In the genomic region with DNA sequence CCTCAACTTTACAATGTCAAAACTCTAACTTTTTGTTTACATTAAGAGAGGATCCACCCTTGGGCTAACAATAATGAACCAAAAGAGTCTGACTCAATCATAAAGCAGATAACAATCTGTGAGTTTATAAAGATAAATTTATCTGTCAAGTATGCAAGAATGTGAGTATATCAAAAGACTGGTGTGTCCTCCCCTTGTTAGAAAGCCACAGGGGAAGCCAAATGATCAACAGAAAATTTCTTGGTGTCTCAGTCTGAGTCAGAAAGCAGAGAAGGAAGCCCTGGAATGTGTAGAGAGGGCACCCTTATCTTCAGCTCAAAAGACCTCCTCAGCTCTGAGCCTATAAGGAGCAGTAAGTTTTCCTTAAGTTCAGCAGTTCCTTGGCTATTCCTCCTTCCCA, we compare ENCODE assay signal across 17 cellular contexts. TPM values are rescaled to one million over a fixed set of nuclear protein-coding genes. Genes with fewer than 3 reads are reported as not detected.
DNase-seq lines count a peak whose midpoint lies in the region; ATAC-seq, FAIRE-seq and TF ChIP-seq lines count a peak whose summit lies in the region.
"Had no signal": no experiment of that assay in that cellular context is flagged by ENCODE, and none has a peak within 500 bp of the region (broad histone marks: within the 10 kb centered on the region; RNA-seq: fewer than 3 reads in every experiment).

No MANE protein-coding gene starts in this region.

- H3K9me3 ChIP-seq in PC-3 (ENCODE audit: low read length) (no peaks in the 10 kb centered on the region), K562 (replicated peaks; ENCODE audit: control insufficient read depth, insufficient read depth, low read depth, low read length) (no peaks in the 10 kb centered on the region), osteoblast (ENCODE audit: low read depth, low read length) (no peaks in the 10 kb centered on the region), vagina (no peaks in the 10 kb centered on the region)
- H3K9me3 ChIP-seq: SJCRH30 had no signal

- H3K36me3 ChIP-seq in PC-3 (ENCODE audit: low read depth, low read length) (no peaks in the 10 kb centered on the region), K562 (ENCODE audit: control insufficient read depth, insufficient read depth, low read length) (no peaks in the 10 kb centered on the region), osteoblast (ENCODE audit: insufficient read depth, low read length) (no peaks in the 10 kb centered on the region), vagina (no peaks in the 10 kb centered on the region)
- H3K36me3 ChIP-seq: SJCRH30 had no signal

- H3K4me3 ChIP-seq in PC-3 (ENCODE audit: low read length) (no peak overlapping the region), K562 (no peak overlapping the region), osteoblast (ENCODE audit: insufficient read depth, low read length) (no peak overlapping the region), vagina (no peak overlapping the region)
- H3K4me3 ChIP-seq: SJCRH30 had no signal

- H3K79me2 ChIP-seq in PC-3 (ENCODE audit: low read length) (no peaks in the 10 kb centered on the region), K562 (ENCODE audit: control insufficient read depth, insufficient read depth, low read length) (no peaks in the 10 kb centered on the region), osteoblast (ENCODE audit: insufficient read depth, low read length) (no peaks in the 10 kb centered on the region)

- H2AFZ ChIP-seq in PC-3 (ENCODE audit: low read length) (no peak overlapping the region), K562 (ENCODE audit: low read depth, low read length) (peak overlapping the region; percentile 21), osteoblast (ENCODE audit: low read length) (no peak overlapping the region)

- POLR2A ChIA-PET in PC-3 (lab: Charles Lee; ENCODE audit: unreplicated experiment) (interaction anchor here (0.7 kb wide), 1 partner anchor 134 kb away, joined by 3 read pairs; no protein-coding TSS in a partner anchor), K562 (lab: Yijun Ruan, JAX) (interaction anchor here (0.7 to 1.7 kb wide), 3 partner anchors 14 to 27 kb away, joined by 3 to 6 read pairs (median 4); no protein-coding TSS in a partner anchor)

- H3K27ac ChIP-seq in PC-3 (ENCODE audit: low read length) = peak overlapping the region; percentile 34; the same call in 1 of the 2 replicates
- no peak overlapping the region for H3K27ac ChIP-seq in K562 (ENCODE audit: extremely low read depth, low read depth, low read length)
- H3K27ac ChIP-seq in osteoblast (ENCODE audit: low read depth, low read length) = no peak overlapping the region
- no peak overlapping the region for H3K27ac ChIP-seq in vagina
- H3K27ac ChIP-seq: KMS-11, SJCRH30 had no signal

- H4K20me1 ChIP-seq in PC-3 (ENCODE audit: low read length) = no peaks in the 10 kb centered on the region
- H4K20me1 ChIP-seq in K562 (replicated peaks; ENCODE audit: control insufficient read depth, insufficient read depth, low read length) = no peaks in the 10 kb centered on the region
- no peaks in the 10 kb centered on the region for H4K20me1 ChIP-seq in osteoblast (ENCODE audit: insufficient read depth, low read length)

- ATAC-seq in PC-3 = peak; percentile 87
- peak; percentile 10; the same call in 1 of the 3 replicates for ATAC-seq in K562
- ATAC-seq: left colon; natural killer cell treated with Interleukin-12 subunit alpha and Interleukin-12 subunit beta and Interleukin-15 and Interleukin-18, amount 100 ng/mL, for 72 hours; sciatic nerve had no signal

- no peak for TF ChIP-seq EP300 in K562 (IDR thresholded peaks at IDR 0.05; ENCODE audit: low read length)

- no peaks in the 10 kb centered on the region for H3K27me3 ChIP-seq in PC-3 (ENCODE audit: low read length)
- no peaks in the 10 kb centered on the region for H3K27me3 ChIP-seq in K562 (ENCODE audit: control insufficient read depth in 2 of 2, insufficient read depth in 2 of 2, low read length in 2 of 2)
- H3K27me3 ChIP-seq in osteoblast (ENCODE audit: insufficient read depth, low read length) = peaks cover 15% of the 10 kb centered on the region
- H3K27me3 ChIP-seq in vagina = no peaks in the 10 kb centered on the region

- DNase-seq in GM03348 (ENCODE audit: low spot score) (peak; percentile 59), PC-3 (peak; percentile 89), K562 (ENCODE audit: extremely low read depth in 1 of 4, low spot score in 3 of 4) (peak in 1 of 4 experiments; percentile 40), osteoblast (ENCODE audit: insufficient read length, low spot score, missing footprints) (peak; percentile 73), NOMO-1 treated with DMSO at 0.1 percent for 48 hours (lab: John Stamatoyannopoulos, UW; ENCODE audit: unreplicated experiment) (no peak), vagina (ENCODE audit: extremely low spot score in 2 of 2) (no peak), DMS153 (lab: John Stamatoyannopoulos, UW) (no peak)
- DNase-seq: activated CD4-positive, CD25-positive, alpha-beta regulatory T cell; activated T-cell treated with anti-CD3 and anti-CD28 coated beads, Interleukin-2, amount 50 U/mL, for 1 hour; Calu3; left colon; NCI-H1694 treated with DMSO at 0.1 percent for 48 hours; SJCRH30 had no signal

- in situ Hi-C loops in K562 (cut with MboI) = no loop called here

- H3K4me1 ChIP-seq in PC-3 (ENCODE audit: insufficient read depth, low read length) (peaks cover 29% of the 10 kb centered on the region), K562 (replicated peaks in 1 of 2; ENCODE audit: control insufficient read depth in 2 of 2, insufficient read depth in 2 of 2, low read length in 2 of 2) (peaks cover 15 to 35% of the 10 kb centered on the region in 2 experiments), osteoblast (ENCODE audit: insufficient read depth, low read length) (peaks cover 21% of the 10 kb centered on the region), vagina (peaks cover 15% of the 10 kb centered on the region)

- TF ChIP-seq CTCF in PC-3 (conservative IDR thresholded peaks at IDR 0.05; ENCODE audit: low read depth, low read length) (no peak), K562 (IDR thresholded peaks at IDR 0.05 in 2 of 3, conservative IDR thresholded peaks at IDR 0.05 in 1 of 3; ENCODE audit: insufficient read depth in 2 of 3, low read depth in 1 of 3, low read length in 3 of 3) (no peak), osteoblast (IDR thresholded peaks at IDR 0.05; ENCODE audit: extremely low read depth, low read depth, low read length) (no peak), vagina (IDR thresholded peaks at IDR 0.05) (no peak)

- no peaks in the 10 kb centered on the region for H3K9me2 ChIP-seq in PC-3 (replicated peaks; ENCODE audit: low read length)

- FAIRE-seq in K562 (lab: Jason Lieb, UNC) = no peak

- BruUV-seq in PC-3 (replicated peaks; lab: Mats Ljungman, UMichigan) = no TSS peak
- no TSS peak for BruUV-seq in K562 (replicated peaks; lab: Mats Ljungman, UMichigan)

- H3K9ac ChIP-seq in PC-3 (ENCODE audit: low read length) (no peak overlapping the region), K562 (ENCODE audit: insufficient read depth in 1 of 2, low read depth in 2 of 2, low read length in 2 of 2) (peak overlapping the region in 1 of 2 experiments; percentile 8; a peak in 1 of 4 replicates)
- H3K9ac ChIP-seq: KMS-11 had no signal

- H3K4me2 ChIP-seq in PC-3 (ENCODE audit: low read length) = peak overlapping the region; percentile 67
- H3K4me2 ChIP-seq in K562 (ENCODE audit: insufficient read depth, low read length) = no peak overlapping the region
- peak overlapping the region; percentile 42 for H3K4me2 ChIP-seq in osteoblast (ENCODE audit: insufficient read depth, low read length)
- H3K4me2 ChIP-seq: KMS-11 had no signal

- TF ChIP-seq POLR2A in K562 (conservative IDR thresholded peaks at IDR 0.05) = no peak
- TF ChIP-seq POLR2A in vagina (IDR thresholded peaks at IDR 0.05) = no peak

- no peak for TF ChIP-seq RAD21 in K562 (CRISPR knock-in tag; conservative IDR thresholded peaks at IDR 0.05 in 1 of 2, IDR thresholded peaks at IDR 0.05 in 1 of 2)

- CTCF ChIA-PET in PC-3 (lab: Charles Lee) (interaction anchor here (0.5 to 1.0 kb wide), 2 partner anchors 12 to 320 kb away, joined by 3 read pairs; no protein-coding TSS in a partner anchor), K562 (lab: Yijun Ruan, JAX; ENCODE audit: low intra/inter-chr PET ratio) (no interaction called here)

- no peaks in the 10 kb centered on the region for H3F3A ChIP-seq in PC-3 (ENCODE audit: low read length, unreplicated experiment)

- intact Hi-C loops in PC-3 (cut with micrococcal nuclease) (loop anchor here (10.0 kb wide), 1 partner anchor 203 kb away; no protein-coding TSS in a partner anchor), K562 (cut with micrococcal nuclease) (loop anchor here (2.0 kb wide), 1 partner anchor 27 kb away; no protein-coding TSS in a partner anchor), vagina (cut with DNase I) (no loop called here)

- H3K9me1 ChIP-seq in K562 (ENCODE audit: control insufficient read depth, insufficient read depth, low read length) = peaks cover 1% of the 10 kb centered on the region

RNA-seq across cellular contexts. Expression of gene PDIK1L, which starts 13.9 kb away (rescaled TPM):
- 4.1 and 5.2 TPM in 2 replicates for total RNA-seq in PC-3 (2014; rRNA removed)
- 13.8 and 29.1 TPM in 2 replicates for total RNA-seq in K562 (2011; cell fraction: chromatin; rRNA removed; ENCODE audit: low replicate concordance)
- total RNA-seq in K562 (2011; cell fraction: nucleolus; rRNA removed) = 6.7 and 10.4 TPM in 2 replicates
- total RNA-seq in K562 (2011; cell fraction: nucleoplasm; rRNA removed) = 15.9 and 18.4 TPM in 2 replicates
- total RNA-seq in K562 (2014; rRNA removed) = 12.8 and 13.7 TPM in 2 replicates
- total RNA-seq in K562 (2014; rRNA removed; fragmentation: Illumina TruSeq; extraction: Trizol) = 30.2 and 36.1 TPM in 2 replicates
- 21.6 and 23.3 TPM in 2 replicates for total RNA-seq in K562 (2015; rRNA removed; fragmentation: Illumina TruSeq; extraction: Trizol)
- total RNA-seq in K562 (2021) = 26.3 TPM in 2 replicates
- polyA plus RNA-seq in K562 (2011; rRNA removed) = 23.8 and 24.5 TPM in 2 replicates
- 3.7 and 9.8 TPM in 2 replicates for polyA plus RNA-seq in K562 (2011; cell fraction: cytosol; rRNA removed)
- polyA plus RNA-seq in K562 (2011; cell fraction: nucleus; rRNA removed) = 7.5 and 9.5 TPM in 2 replicates
- 13.0 and 15.6 TPM in 2 replicates for polyA plus RNA-seq in K562 (2012)
- polyA plus RNA-seq in K562 (2014; fragmentation: Illumina TruSeq; extraction: Trizol) = 19.8 and 20.0 TPM in 2 replicates
- polyA plus RNA-seq in K562 (2014; fragmentation: Nextera tagmentation; extraction: Ambion mirVana) = 10 to 100 TPM; 14.7 to 21.5 TPM
- polyA plus RNA-seq in K562 (2014; rRNA removed) = 13.6 and 13.9 TPM in 2 replicates
- 49.3 and 52.4 TPM in 2 replicates for polyA minus RNA-seq in K562 (2011; rRNA and poly(A)+ RNA removed)
- polyA minus RNA-seq in K562 (2011; cell fraction: cytosol; rRNA and poly(A)+ RNA removed) = 17.2 and 17.6 TPM in 2 replicates
- 4.3 and 10.4 TPM in 2 replicates for polyA minus RNA-seq in K562 (2011; cell fraction: nucleus; rRNA and poly(A)+ RNA removed)
- total RNA-seq in osteoblast = 6.5 TPM in 2 replicates
- 5.6 TPM for total RNA-seq in vagina

RNA-seq across cellular contexts. Expression of gene TRIM63, which starts 30.3 kb away (rescaled TPM):
- total RNA-seq in PC-3 (2014; rRNA removed) = not detected in 2 replicates
- 0.74 and 0.77 TPM in 2 replicates for total RNA-seq in K562 (2011; cell fraction: chromatin; rRNA removed; ENCODE audit: low replicate concordance)
- total RNA-seq in K562 (2011; cell fraction: nucleolus; rRNA removed) = 0.26 and 0.67 TPM in 2 replicates
- total RNA-seq in K562 (2011; cell fraction: nucleoplasm; rRNA removed) = 0.44 and 0.99 TPM in 2 replicates
- total RNA-seq in K562 (2014; rRNA removed) = 0.24 and 0.50 TPM in 2 replicates
- total RNA-seq in K562 (2014; rRNA removed; fragmentation: Illumina TruSeq; extraction: Trizol) = 0.32 and 0.36 TPM in 2 replicates
- 0.19 and 0.22 TPM in 2 replicates for total RNA-seq in K562 (2015; rRNA removed; fragmentation: Illumina TruSeq; extraction: Trizol)
- 0.16 and 0.44 TPM in 2 replicates for total RNA-seq in K562 (2021)
- 0.42 and 0.57 TPM in 2 replicates for polyA plus RNA-seq in K562 (2011; rRNA removed)
- polyA plus RNA-seq in K562 (2011; cell fraction: cytosol; rRNA removed) = 0.31 and 0.43 TPM in 2 replicates
- 0.41 and 0.65 TPM in 2 replicates for polyA plus RNA-seq in K562 (2011; cell fraction: nucleus; rRNA removed)
- polyA plus RNA-seq in K562 (2012) = 0.38 and 0.60 TPM in 2 replicates
- 0.28 and 0.48 TPM in 2 replicates for polyA plus RNA-seq in K562 (2014; fragmentation: Illumina TruSeq; extraction: Trizol)
- under 1 TPM; 0.08 to 0.10 TPM for polyA plus RNA-seq in K562 (2014; fragmentation: Nextera tagmentation; extraction: Ambion mirVana)
- 0.22 and 0.40 TPM in 2 replicates for polyA plus RNA-seq in K562 (2014; rRNA removed)
- polyA minus RNA-seq in K562 (2011; rRNA and poly(A)+ RNA removed) = 0.28 and 0.54 TPM in 2 replicates
- not detected in 2 replicates for polyA minus RNA-seq in K562 (2011; cell fraction: cytosol; rRNA and poly(A)+ RNA removed)
- polyA minus RNA-seq in K562 (2011; cell fraction: nucleus; rRNA and poly(A)+ RNA removed) = 0.27 and 0.33 TPM in 2 replicates
- total RNA-seq in osteoblast = under 0.01 and 0.36 TPM in 2 replicates
- total RNA-seq in vagina = not detected
- total RNA-seq: Calu3; glomerular endothelial cell; natural killer cell treated with Interleukin-12 subunit alpha and Interleukin-12 subunit beta and Interleukin-15 and Interleukin-18, amount 100 ng/mL, for 72 hours; SJCRH30 had no signal

RNA-seq across cellular contexts. Expression of gene SLC30A2, which starts 51.8 kb away (rescaled TPM):
- 0.07 TPM in 1 of 2 replicates, not detected in the other for total RNA-seq in PC-3 (2014; rRNA removed)
- 0.42 TPM in 1 of 2 replicates, not detected in the other for total RNA-seq in K562 (2011; cell fraction: chromatin; rRNA removed; ENCODE audit: low replicate concordance)
- 0.33 and 0.53 TPM in 2 replicates for total RNA-seq in K562 (2011; cell fraction: nucleolus; rRNA removed)
- total RNA-seq in K562 (2011; cell fraction: nucleoplasm; rRNA removed) = 0.51 TPM in 1 of 2 replicates, not detected in the other
- 0.18 TPM in 1 of 2 replicates, not detected in the other for total RNA-seq in K562 (2014; rRNA removed)
- not detected in 2 replicates for total RNA-seq in K562 (2014; rRNA removed; fragmentation: Illumina TruSeq; extraction: Trizol)
- not detected in 2 replicates for total RNA-seq in K562 (2015; rRNA removed; fragmentation: Illumina TruSeq; extraction: Trizol)
- 0.11 and 0.13 TPM in 2 replicates for total RNA-seq in K562 (2021)
- polyA plus RNA-seq in K562 (2011; rRNA removed) = 0.07 and 0.08 TPM in 2 replicates
- 0.19 and 0.22 TPM in 2 replicates for polyA plus RNA-seq in K562 (2011; cell fraction: cytosol; rRNA removed)
- polyA plus RNA-seq in K562 (2011; cell fraction: nucleus; rRNA removed) = 0.10 TPM in 2 replicates
- polyA plus RNA-seq in K562 (2012) = 0.03 and 0.32 TPM in 2 replicates
- 0.07 TPM in 1 of 2 replicates, not detected in the other for polyA plus RNA-seq in K562 (2014; fragmentation: Illumina TruSeq; extraction: Trizol)
- polyA plus RNA-seq in K562 (2014; fragmentation: Nextera tagmentation; extraction: Ambion mirVana) = under 1 TPM; 0.01 to 0.06 TPM
- 0.03 TPM in 1 of 2 replicates, not detected in the other for polyA plus RNA-seq in K562 (2014; rRNA removed)
- polyA minus RNA-seq in K562 (2011; rRNA and poly(A)+ RNA removed) = 0.21 TPM in 1 of 2 replicates, not detected in the other
- polyA minus RNA-seq in K562 (2011; cell fraction: cytosol; rRNA and poly(A)+ RNA removed) = not detected in 2 replicates
- 0.13 TPM in 1 of 2 replicates, not detected in the other for polyA minus RNA-seq in K562 (2011; cell fraction: nucleus; rRNA and poly(A)+ RNA removed)
- total RNA-seq in osteoblast = not detected in 2 replicates
- not detected for total RNA-seq in vagina
- total RNA-seq: Calu3; glomerular endothelial cell; natural killer cell treated with Interleukin-12 subunit alpha and Interleukin-12 subunit beta and Interleukin-15 and Interleukin-18, amount 100 ng/mL, for 72 hours; sciatic nerve had no signal

Comparison
In these comparisons a context has a peak if more than half of its experiments do, and no peak if none do; other contexts are left out.
1. DNase-seq: peak in GM03348 (single experiment), PC-3 (single experiment) and osteoblast (single experiment); none in NOMO-1 treated with DMSO at 0.1 percent for 48 hours (single experiment), vagina (0 of 2) and DMS153 (single experiment).